ENCODE assay signal across 14 cellular contexts in the genomic region with DNA sequence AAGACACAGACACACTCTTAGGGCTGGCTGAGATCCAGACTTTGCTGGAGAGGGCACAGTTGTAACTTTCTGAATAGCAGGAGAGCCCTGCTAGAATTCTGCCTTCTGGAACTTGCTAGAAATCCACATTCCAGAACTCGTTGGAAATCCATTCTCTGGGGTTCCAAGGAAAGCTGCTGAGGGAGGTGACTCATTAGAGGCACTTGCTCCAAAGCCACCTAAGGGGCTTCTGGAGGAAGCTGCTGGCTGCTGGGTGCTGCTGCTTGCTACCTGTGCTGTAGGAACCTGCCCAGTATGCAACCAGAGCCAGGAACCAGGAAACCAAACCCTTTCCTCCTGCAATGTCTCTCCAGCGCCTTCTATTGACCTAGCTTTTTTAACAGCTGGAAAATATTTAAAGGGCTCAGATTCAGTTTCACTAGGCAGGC. TPM values are rescaled to one million over a fixed set of nuclear protein-coding genes. Genes with fewer than 3 reads are reported as not detected.
A peak's percentile ranks its signal among the peaks of the same experiment; 100 is the strongest.
DNase-seq lines count a peak whose midpoint lies in the region; ATAC-seq and TF ChIP-seq lines count a peak whose summit lies in the region.
"Had no signal": no experiment of that assay in that cellular context is flagged by ENCODE, and none has a peak within 500 bp of the region (broad histone marks: within the 10 kb centered on the region; RNA-seq: fewer than 3 reads in every experiment).

No MANE protein-coding gene starts in this region.

- CTCF ChIA-PET in MCF 10A (lab: Yijun Ruan, JAX): interaction anchor here (0.6 to 2.3 kb wide), 3 partner anchors 137 to 438 kb away, joined by 3 to 8 read pairs (median 6); no protein-coding TSS in a partner anchor

- H3K27me3 Mint-ChIP-seq in MCF 10A (ENCODE audit: insufficient read depth, unreplicated experiment): no peaks in the 10 kb centered on the region
- peaks cover 4% of the 10 kb centered on the region for H3K27me3 Mint-ChIP-seq in endothelial cell (ENCODE audit: unreplicated experiment)
- H3K27me3 Mint-ChIP-seq: central memory CD8-positive, alpha-beta T cell had no signal

- H3K36me3 Mint-ChIP-seq in MCF 10A (ENCODE audit: insufficient read depth, unreplicated experiment) (no peaks in the 10 kb centered on the region), endothelial cell (ENCODE audit: low read depth, unreplicated experiment) (no peaks in the 10 kb centered on the region)

- TF ChIP-seq POLR2A in breast epithelium (IDR thresholded peaks at IDR 0.05): no peak
- no peak for TF ChIP-seq POLR2A in NB4 (IDR thresholded peaks at IDR 0.05; ENCODE audit: extremely low read depth, insufficient read length)

- no peak overlapping the region for H3K4me3 ChIP-seq in breast epithelium
- no peak overlapping the region for H3K4me3 ChIP-seq in NB4 (ENCODE audit: low read depth, low read length)
- no peak overlapping the region for H3K4me3 ChIP-seq in epithelial cell of proximal tubule (ENCODE audit: low read depth, low read length)

- no peaks in the 10 kb centered on the region for H3K4me1 Mint-ChIP-seq in MCF 10A (ENCODE audit: insufficient read depth, unreplicated experiment)
- H3K4me1 Mint-ChIP-seq in endothelial cell (ENCODE audit: unreplicated experiment): peaks cover 20% of the 10 kb centered on the region

- H3K9me3 Mint-ChIP-seq in MCF 10A (ENCODE audit: unreplicated experiment) (no peaks in the 10 kb centered on the region), endothelial cell (ENCODE audit: unreplicated experiment) (no peaks in the 10 kb centered on the region)
- H3K9me3 Mint-ChIP-seq: activated naive CD8-positive, alpha-beta T cell treated with anti-CD3 and anti-CD28 coated beads, Interleukin-2, amount 50 U/mL, for 24 hours; central memory CD8-positive, alpha-beta T cell had no signal

- peak; percentile 27 for DNase-seq in MCF 10A (ENCODE audit: unreplicated experiment)
- no peak for DNase-seq in breast epithelium (ENCODE audit: low spot score in 2 of 2)
- DNase-seq in NB4 (ENCODE audit: low read depth): no peak
- no peak for DNase-seq in epithelial cell of proximal tubule (ENCODE audit: low read depth)
- no peak for DNase-seq in GM19238 (ENCODE audit: insufficient read length, low spot score)
- no peak for DNase-seq in endothelial cell (ENCODE audit: low spot score)
- DNase-seq: activated CD4-positive, alpha-beta T cell treated with anti-CD3 and anti-CD28 coated beads for 1 hour; activated naive CD8-positive, alpha-beta T cell treated with anti-CD3 and anti-CD28 coated beads, Interleukin-2, amount 50 U/mL, for 24 hours; erythroblast; H7 had no signal

- H3K4me1 ChIP-seq in breast epithelium: no peaks in the 10 kb centered on the region

- peaks cover 0 to 6% of the 10 kb centered on the region in 2 donors for H3K9me3 ChIP-seq in breast epithelium

- ATAC-seq in HG03025 (IDR thresholded peaks at IDR 0.05; ENCODE audit: low FRiP score, unreplicated experiment): no peak
- ATAC-seq in HG02798 (IDR thresholded peaks at IDR 0.05; ENCODE audit: poor library complexity, unreplicated experiment): no peak
- ATAC-seq: activated naive CD8-positive, alpha-beta T cell treated with anti-CD3 and anti-CD28 coated beads, Interleukin-2, amount 50 U/mL, for 24 hours; left lobe of liver had no signal

- H3K4me3 Mint-ChIP-seq in MCF 10A (ENCODE audit: unreplicated experiment): no peak overlapping the region
- H3K4me3 Mint-ChIP-seq in endothelial cell (ENCODE audit: unreplicated experiment): no peak overlapping the region
- H3K4me3 Mint-ChIP-seq: activated naive CD8-positive, alpha-beta T cell treated with anti-CD3 and anti-CD28 coated beads, Interleukin-2, amount 50 U/mL, for 24 hours; central memory CD8-positive, alpha-beta T cell had no signal

- H3K27ac ChIP-seq in breast epithelium: no peak overlapping the region

- H3K27ac Mint-ChIP-seq in MCF 10A (ENCODE audit: low read depth, unreplicated experiment) (no peak overlapping the region), endothelial cell (ENCODE audit: unreplicated experiment) (no peak overlapping the region)
- H3K27ac Mint-ChIP-seq: activated naive CD8-positive, alpha-beta T cell treated with anti-CD3 and anti-CD28 coated beads, Interleukin-2, amount 50 U/mL, for 24 hours had no signal

- no TSS peak for BruUV-seq in MCF 10A (replicated peaks; lab: Mats Ljungman, UMichigan)

- H3K36me3 ChIP-seq in breast epithelium: no peaks in the 10 kb centered on the region

- H3K27me3 ChIP-seq in breast epithelium: no peaks in the 10 kb centered on the region

- POLR2A ChIA-PET in MCF 10A (lab: Yijun Ruan, JAX): interaction anchor here (1.0 to 1.3 kb wide), 3 partner anchors 24 to 578 kb away, joined by 3 to 5 read pairs (median 3); no protein-coding TSS in a partner anchor

- intact Hi-C loops in MCF 10A (cut with micrococcal nuclease) (no loop called here), breast epithelium (cut with DNase I; ENCODE audit: low total_unique reads) (no loop called here)

- TF ChIP-seq CTCF in MCF 10A (IDR thresholded peaks at IDR 0.05; ENCODE audit: unreplicated experiment) (no peak), breast epithelium (IDR thresholded peaks at IDR 0.05) (no peak), NB4 (IDR thresholded peaks at IDR 0.05; ENCODE audit: low read depth, low read length) (peak; percentile 12), epithelial cell of proximal tubule (conservative IDR thresholded peaks at IDR 0.05; ENCODE audit: low read depth, low read length) (peak; percentile 35), endothelial cell (IDR thresholded peaks at IDR 0.05; ENCODE audit: unreplicated experiment) (no peak)

RNA-seq across cellular contexts. Expression of a gene that starts 4.1 kb away (rescaled TPM):
- total RNA-seq in MCF 10A (2022) (8.7 and 12.3 TPM in 2 replicates), breast epithelium (10 to 100 TPM; 25.0 to 47.0 (median 35.1) TPM), epithelial cell of proximal tubule (16.3 and 16.8 TPM in 2 replicates), endothelial cell (ENCODE audit: unreplicated experiment) (88.4 TPM)

Comparison
In these comparisons a context has a peak if more than half of its experiments do, and no peak if none do; other contexts are left out.
1. CTCF ChIP-seq: peak in NB4 (single experiment) and epithelial cell of proximal tubule (single experiment); none in MCF 10A (single experiment), breast epithelium (0 of 3) and endothelial cell (single experiment).